Comparison of ENCODE assay signal across 8 cellular contexts in the genomic region with DNA sequence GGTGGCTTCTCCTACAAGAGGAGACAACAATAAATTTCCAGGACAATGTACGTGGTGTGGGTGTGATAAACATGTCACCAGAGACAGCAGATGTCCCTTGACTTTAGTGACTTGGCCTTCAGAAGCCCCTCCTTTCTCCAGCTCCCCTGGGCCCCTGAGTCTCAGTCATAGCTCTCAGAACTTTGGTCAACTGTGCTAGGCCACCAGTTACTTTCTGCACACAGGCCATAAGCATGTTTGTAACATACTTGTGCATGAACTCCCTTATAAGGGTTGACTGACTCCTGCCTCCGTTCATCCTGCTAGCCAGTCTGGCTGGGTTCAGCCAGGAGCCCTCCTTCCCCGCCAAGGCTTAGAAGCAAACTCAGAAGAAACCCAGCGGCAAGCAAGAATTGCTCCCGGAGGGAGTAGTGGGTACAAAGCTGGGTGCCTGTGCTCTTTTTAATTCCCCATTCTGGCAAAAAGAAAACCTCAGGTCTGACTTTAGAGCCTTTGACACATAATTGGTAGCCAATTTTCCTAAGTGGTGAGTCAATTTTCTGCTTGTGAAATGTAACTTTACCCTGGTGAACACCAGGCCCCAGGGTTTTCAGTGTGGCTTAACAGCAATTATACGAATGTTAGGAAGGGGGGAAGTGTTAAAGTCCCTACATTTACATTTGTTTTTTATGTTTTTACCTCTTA. TPM values are rescaled to one million over a fixed set of nuclear protein-coding genes. Genes with fewer than 3 reads are reported as not detected.
DNase-seq lines count a peak whose midpoint lies in the region; ATAC-seq and TF ChIP-seq lines count a peak whose summit lies in the region.

No MANE protein-coding gene starts in this region.

- H3K4me1 Mint-ChIP-seq in CD14-positive monocyte (peaks cover 23% of the 10 kb centered on the region), neural crest cell (peaks cover 52% of the 10 kb centered on the region)

- intact Hi-C loops in CD14-positive monocyte (cut with micrococcal nuclease) = no loop called here

- ATAC-seq in GM19463 (IDR thresholded peaks at IDR 0.05; ENCODE audit: unreplicated experiment) (peak; percentile 59), HG03520 (IDR thresholded peaks at IDR 0.05; ENCODE audit: unreplicated experiment) (peak; percentile 65)

- no peaks in the 10 kb centered on the region for H3K36me3 Mint-ChIP-seq in CD14-positive monocyte
- no peaks in the 10 kb centered on the region for H3K36me3 Mint-ChIP-seq in neural crest cell (ENCODE audit: low read depth)

- in situ Hi-C loops in astrocyte of the spinal cord (cut with HindIII; ENCODE audit: low sequenced_read_pairs) = no loop called here

- TF ChIP-seq CTCF in CD14-positive monocyte (IDR thresholded peaks at IDR 0.05) = no peak
- TF ChIP-seq CTCF in astrocyte of the spinal cord (IDR thresholded peaks at IDR 0.05; ENCODE audit: low read depth, low read length) = no peak
- TF ChIP-seq CTCF in neural crest cell (conservative IDR thresholded peaks at IDR 0.05) = no peak

- H3K27me3 Mint-ChIP-seq in CD14-positive monocyte (ENCODE audit: low read depth in 3 of 3) (peaks cover 48 to 61% (median 54%) of the 10 kb centered on the region in 3 donors), neural crest cell (ENCODE audit: low read depth) (no peaks in the 10 kb centered on the region)

- H3K4me3 ChIP-seq in astrocyte of the spinal cord (ENCODE audit: low read depth, low read length) = no peak overlapping the region

- no peak for DNase-seq in CD14-positive monocyte (ENCODE audit: low spot score)
- DNase-seq in astrocyte of the spinal cord (ENCODE audit: low read depth, low spot score) = peak; percentile 59
- no peak for DNase-seq in neural crest cell (ENCODE audit: low read depth, low spot score)
- DNase-seq in hypothalamus (lab: John Stamatoyannopoulos, UW) = no peak
- no peak for DNase-seq in activated T-cell treated with anti-CD3 and anti-CD28 coated beads, Interleukin-2, amount 50 U/mL, for 1 hour
- DNase-seq in GM19240 (ENCODE audit: insufficient read length, low spot score) = no peak

- H3K9me3 Mint-ChIP-seq in CD14-positive monocyte (peaks cover 0 to 3% (median 0%) of the 10 kb centered on the region in 7 donors), neural crest cell (peaks cover 4% of the 10 kb centered on the region)

- peak overlapping the region; percentile 54 to 78 for H3K4me3 Mint-ChIP-seq in CD14-positive monocyte
- peak overlapping the region; percentile 50 for H3K4me3 Mint-ChIP-seq in neural crest cell

- H3K27ac Mint-ChIP-seq in CD14-positive monocyte (peak overlapping the region in 1 of 7 donors; percentile 60), neural crest cell (ENCODE audit: unreplicated experiment) (no peak overlapping the region)

RNA-seq across cellular contexts. Expression of a gene that starts 49.2 kb away (rescaled TPM):
- polyA plus RNA-seq in CD14-positive monocyte = not detected
- 12.6 and 14.8 TPM in 2 replicates for total RNA-seq in neural crest cell
